ENCODE assay signal across 8 cellular contexts in genomic region chr11:34250732-34251639, GRCh38.
A peak's percentile ranks its signal among the peaks of the same experiment; 100 is the strongest.
DNase-seq lines count a peak whose midpoint lies in the region; ATAC-seq, FAIRE-seq and TF ChIP-seq lines count a peak whose summit lies in the region.

No MANE protein-coding gene starts in this region.

- POLR2A ChIA-PET in HEK293T (lab: Yijun Ruan, JAX), result interaction anchor here (0.9 kb wide), 1 partner anchor 12 kb away, joined by 3 read pairs; no protein-coding TSS in a partner anchor
- POLR2A ChIA-PET in activated CD4-positive, alpha-beta memory T cell treated with anti-CD3 and anti-CD28 coated beads for 36 hours (lab: Charles Lee), result interaction anchor here (0.9 to 4.5 kb wide), 3 partner anchors 17 to 514 kb away, joined by 3 to 25 read pairs (median 3); no protein-coding TSS in a partner anchor

- CTCF ChIA-PET in HEK293T (lab: Yijun Ruan, JAX), result interaction anchor here (0.8 kb wide), 1 partner anchor 19 kb away, joined by 3 read pairs; no protein-coding TSS in a partner anchor
- CTCF ChIA-PET in activated CD4-positive, alpha-beta memory T cell treated with anti-CD3 and anti-CD28 coated beads for 36 hours (lab: Charles Lee), result interaction anchor here (1.3 to 2.1 kb wide), 3 partner anchors 8 to 107 kb away, joined by 3 to 13 read pairs (median 5); partner anchors contain the start of gene ABTB2

- TF ChIP-seq CTCF in nephron (IDR thresholded peaks at IDR 0.05; ENCODE audit: unreplicated experiment in 3 of 3), result no peak

- peak overlapping the region; percentile 14 for H3K4me3 Mint-ChIP-seq in activated CD4-positive, alpha-beta memory T cell treated with anti-CD3 and anti-CD28 coated beads for 36 hours
- H3K4me3 Mint-ChIP-seq in effector memory CD8-positive, alpha-beta T cell, result peak overlapping the region; percentile 49 to 79
- H3K4me3 Mint-ChIP-seq in nephron, result peak overlapping the region in 1 of 3 experiments; percentile 15

- H3K27ac Mint-ChIP-seq in activated CD4-positive, alpha-beta memory T cell treated with anti-CD3 and anti-CD28 coated beads for 36 hours, result no peak overlapping the region
- H3K27ac Mint-ChIP-seq in effector memory CD8-positive, alpha-beta T cell, result peak overlapping the region in 1 of 2 donors; percentile 86
- peak overlapping the region; percentile 21 to 81 (median 48) for H3K27ac Mint-ChIP-seq in nephron

- peaks cover 2% of the 10 kb centered on the region for H3K36me3 Mint-ChIP-seq in activated CD4-positive, alpha-beta memory T cell treated with anti-CD3 and anti-CD28 coated beads for 36 hours
- H3K36me3 Mint-ChIP-seq in effector memory CD8-positive, alpha-beta T cell (ENCODE audit: insufficient read depth), result peaks cover 15% of the 10 kb centered on the region
- no peaks in the 10 kb centered on the region for H3K36me3 Mint-ChIP-seq in nephron (ENCODE audit: low read depth)

- FAIRE-seq in GM12891 (lab: Jason Lieb, UNC), result peak; percentile 74

- peak; percentile 90 for ATAC-seq in effector memory CD8-positive, alpha-beta T cell (replicated peaks)
- ATAC-seq in stimulated activated naive CD8-positive, alpha-beta T cell treated with anti-CD3 and anti-CD28 coated beads, Interleukin-15, Interleukin-2, amounts not matched to agents 100 U/mL and 50 U/mL, for 24 hours, result peak; percentile 99

- peaks cover 52% of the 10 kb centered on the region for H3K4me1 Mint-ChIP-seq in activated CD4-positive, alpha-beta memory T cell treated with anti-CD3 and anti-CD28 coated beads for 36 hours (ENCODE audit: low read depth)
- H3K4me1 Mint-ChIP-seq in effector memory CD8-positive, alpha-beta T cell (ENCODE audit: low read depth in 2 of 2), result peaks cover 42 to 44% of the 10 kb centered on the region in 2 donors
- H3K4me1 Mint-ChIP-seq in nephron, result peaks cover 63% of the 10 kb centered on the region

- peaks cover 18% of the 10 kb centered on the region for H3K27me3 Mint-ChIP-seq in activated CD4-positive, alpha-beta memory T cell treated with anti-CD3 and anti-CD28 coated beads for 36 hours
- H3K27me3 Mint-ChIP-seq in effector memory CD8-positive, alpha-beta T cell, result peaks cover 0 to 7% of the 10 kb centered on the region in 2 donors
- no peaks in the 10 kb centered on the region for H3K27me3 Mint-ChIP-seq in nephron (ENCODE audit: low read depth)

- no peak for TF ChIP-seq POLR2A in GM12891 (IDR thresholded peaks at IDR 0.05; ENCODE audit: low read depth, low read length)

- intact Hi-C loops in activated CD4-positive, alpha-beta memory T cell treated with anti-CD3 and anti-CD28 coated beads for 36 hours (cut with micrococcal nuclease), result loop anchor here (2.0 kb wide), 1 partner anchor 76 kb away; no protein-coding TSS in a partner anchor

- DNase-seq in GM12891 (ENCODE audit: insufficient read length, low spot score) (peak; percentile 40), HEK293T (ENCODE audit: extremely low spot score) (no peak), NAMALWA (ENCODE audit: low spot score) (peak; percentile 91), SKM-1 (lab: John Stamatoyannopoulos, UW; ENCODE audit: unreplicated experiment) (no peak)
- DNase-seq in activated CD4-positive, alpha-beta memory T cell treated with anti-CD3 and anti-CD28 coated beads for 36 hours, result peak; percentile 82
- DNase-seq in effector memory CD8-positive, alpha-beta T cell, result peak; percentile 57 to 68 (median 66)
- peak; percentile 77 for DNase-seq in stimulated activated naive CD8-positive, alpha-beta T cell treated with anti-CD3 and anti-CD28 coated beads, Interleukin-15, Interleukin-2, amounts not matched to agents 100 U/mL and 50 U/mL, for 24 hours

- no peaks in the 10 kb centered on the region for H3K9me3 Mint-ChIP-seq in activated CD4-positive, alpha-beta memory T cell treated with anti-CD3 and anti-CD28 coated beads for 36 hours
- H3K9me3 Mint-ChIP-seq in effector memory CD8-positive, alpha-beta T cell, result no peaks in the 10 kb centered on the region
- H3K9me3 Mint-ChIP-seq in nephron, result no peaks in the 10 kb centered on the region

TF ChIP-seq in GM12891, 5 proteins besides CTCF, POLR2A, EP300 and RAD21:
- TF ChIP-seq TAF1 (IDR thresholded peaks at IDR 0.05; ENCODE audit: low read depth, low read length) (no peak), SPI1 (IDR thresholded peaks at IDR 0.05; ENCODE audit: low read depth, low read length) (0 out of 2 replicates have a peak, but pooled peaks have one; percentile 24)

TF ChIP-seq in HEK293T, 16 proteins besides CTCF, POLR2A, EP300 and RAD21:
- no peak for TF ChIP-seq SUZ12 (IDR thresholded peaks at IDR 0.05)
- TF ChIP-seq PKNOX1 (IDR thresholded peaks at IDR 0.05), result peak; percentile 93
- TF ChIP-seq ARNT (IDR thresholded peaks at IDR 0.05), result no peak
- no peak for TF ChIP-seq ZNF384 (IDR thresholded peaks at IDR 0.05)
- TF ChIP-seq SP1 (IDR thresholded peaks at IDR 0.05), result no peak
- no peak for TF ChIP-seq NFRKB (IDR thresholded peaks at IDR 0.05)

Comparison
In these comparisons a context has a peak if more than half of its experiments do, and no peak if none do; other contexts are left out.
1. DNase-seq: peak in GM12891 (single experiment), NAMALWA (single experiment), activated CD4-positive, alpha-beta memory T cell treated with anti-CD3 and anti-CD28 coated beads for 36 hours (single experiment), effector memory CD8-positive, alpha-beta T cell (3 of 3) and stimulated activated naive CD8-positive, alpha-beta T cell treated with anti-CD3 and anti-CD28 coated beads, Interleukin-15, Interleukin-2, amounts not matched to agents 100 U/mL and 50 U/mL, for 24 hours (single experiment); none in HEK293T (single experiment) and SKM-1 (single experiment).